In genomic region chr6:32953775-32954174, GRCh38 we compare ENCODE assay signal across 1 cellular context.
TF ChIP-seq lines count a peak whose summit lies in the region.

No MANE protein-coding gene starts in this region.

TF ChIP-seq in HEK293, 187 proteins besides CTCF, POLR2A, EP300 and RAD21 (continued from another document):
- TF ChIP-seq REST (tag by site-specific recombination; IDR thresholded peaks at IDR 0.05) = no peak
